ENCODE assay signal across 21 cellular contexts in genomic region chr12:69966839-69967238, GRCh38.
DNase-seq lines count a peak whose midpoint lies in the region; ATAC-seq, FAIRE-seq and TF ChIP-seq lines count a peak whose summit lies in the region.
"Had no signal": no experiment of that assay in that cellular context is flagged by ENCODE, and none has a peak within 500 bp of the region (broad histone marks: within the 10 kb centered on the region; RNA-seq: fewer than 3 reads in every experiment).

No MANE protein-coding gene starts in this region.

- TF ChIP-seq CTCF in MCF 10A (IDR thresholded peaks at IDR 0.05; ENCODE audit: unreplicated experiment): no peak
- no peak for TF ChIP-seq CTCF in heart right ventricle (IDR thresholded peaks at IDR 0.05)
- TF ChIP-seq CTCF in tibial artery (IDR thresholded peaks at IDR 0.05): no peak

- POLR2A ChIA-PET in MCF 10A (lab: Yijun Ruan, JAX): interaction anchor here (0.9 to 2.6 kb wide), 7 partner anchors 11 to 315 kb away, joined by 3 to 30 read pairs (median 7); partner anchors contain the start of gene CNOT2

- ATAC-seq in heart right ventricle (peak in 5 of 8 donors; percentile 24 to 75 (median 39)), GM18511 (IDR thresholded peaks at IDR 0.05; ENCODE audit: unreplicated experiment) (no peak), GM21423 (IDR thresholded peaks at IDR 0.05; ENCODE audit: unreplicated experiment) (no peak)
- ATAC-seq: activated CD8-positive, alpha-beta memory T cell treated with anti-CD3 and anti-CD28 coated beads, Interleukin-2, amount 10 ng/mL, durations not matched to agents 7 days and 5 days; CD8-positive, alpha-beta T cell; stimulated activated naive CD8-positive, alpha-beta T cell treated with anti-CD3 and anti-CD28 coated beads, Interleukin-15, Interleukin-2, amounts not matched to agents 100 U/mL and 50 U/mL, for 24 hours had no signal

- H3K27me3 ChIP-seq in heart right ventricle (no peaks in the 10 kb centered on the region), tibial artery (no peaks in the 10 kb centered on the region)
- H3K27me3 ChIP-seq: cardiac muscle cell, sigmoid colon had no signal

- no peaks in the 10 kb centered on the region for H3K27me3 Mint-ChIP-seq in MCF 10A (ENCODE audit: insufficient read depth, unreplicated experiment)
- H3K27me3 Mint-ChIP-seq: activated B cell treated with CpG ODN at 0.5 μM for 24 hours had no signal

- no peaks in the 10 kb centered on the region for H3K9me3 Mint-ChIP-seq in MCF 10A (ENCODE audit: unreplicated experiment)
- H3K9me3 Mint-ChIP-seq: activated B cell treated with CpG ODN at 0.5 μM for 24 hours; CD8-positive, alpha-beta T cell had no signal

- no peak for FAIRE-seq in GM12892 (lab: Jason Lieb, UNC)
- FAIRE-seq: endothelial cell of umbilical vein, GM18507 had no signal

- CTCF ChIA-PET in MCF 10A (lab: Yijun Ruan, JAX): interaction anchor here (1.5 kb wide), 1 partner anchor 10 kb away, joined by 4 read pairs; no protein-coding TSS in a partner anchor

- DNase-seq in DMS 273 (lab: John Stamatoyannopoulos, UW; ENCODE audit: unreplicated experiment) (peak; percentile 2), DMS 273 treated with DMSO at 0.1 percent for 48 hours (lab: John Stamatoyannopoulos, UW) (no peak), MCF 10A (ENCODE audit: unreplicated experiment) (peak; percentile 83), heart right ventricle (no peak), tibial artery (peak in 1 of 2 donors; percentile 25), GM12892 (ENCODE audit: insufficient read length) (no peak)
- DNase-seq: activated B cell treated with CpG ODN at 0.5 μM for 24 hours; activated CD8-positive, alpha-beta memory T cell treated with anti-CD3 and anti-CD28 coated beads, Interleukin-2, amount 10 ng/mL, durations not matched to agents 7 days and 5 days; activated naive CD4-positive, alpha-beta T cell treated with Interleukin-2 at 50 U/mL for 16 hours; CD8-positive, alpha-beta T cell; GF-D8; NCI-H1092; stimulated activated naive CD8-positive, alpha-beta T cell treated with anti-CD3 and anti-CD28 coated beads, Interleukin-15, Interleukin-2, amounts not matched to agents 100 U/mL and 50 U/mL, for 24 hours had no signal

- no peaks in the 10 kb centered on the region for H3K9me3 ChIP-seq in heart right ventricle
- H3K9me3 ChIP-seq in tibial artery: no peaks in the 10 kb centered on the region
- H3K9me3 ChIP-seq: sigmoid colon had no signal

- H3K4me3 Mint-ChIP-seq in MCF 10A (ENCODE audit: unreplicated experiment): peak overlapping the region; percentile 6
- H3K4me3 Mint-ChIP-seq: activated B cell treated with CpG ODN at 0.5 μM for 24 hours; activated CD8-positive, alpha-beta memory T cell treated with anti-CD3 and anti-CD28 coated beads, Interleukin-2, amount 10 ng/mL, durations not matched to agents 7 days and 5 days; CD8-positive, alpha-beta T cell; neural crest cell had no signal

- H3K27ac ChIP-seq in heart right ventricle (peak overlapping the region in 8 of 10 donors; percentile 2 to 70 (median 51)), tibial artery (peak overlapping the region; percentile 31 to 59)
- H3K27ac ChIP-seq: 22Rv1, cardiac muscle cell, sigmoid colon had no signal

- H3K27ac Mint-ChIP-seq in MCF 10A (ENCODE audit: low read depth, unreplicated experiment): peak overlapping the region; percentile 86
- H3K27ac Mint-ChIP-seq: activated B cell treated with CpG ODN at 0.5 μM for 24 hours; activated CD8-positive, alpha-beta memory T cell treated with anti-CD3 and anti-CD28 coated beads, Interleukin-2, amount 10 ng/mL, durations not matched to agents 7 days and 5 days; CD8-positive, alpha-beta T cell had no signal

- no TSS peak for BruUV-seq in MCF 10A (replicated peaks; lab: Mats Ljungman, UMichigan)

- H3K4me3 ChIP-seq in heart right ventricle (no peak overlapping the region), tibial artery (no peak overlapping the region)
- H3K4me3 ChIP-seq: cardiac muscle cell, sigmoid colon had no signal

- H3K36me3 ChIP-seq in heart right ventricle (no peaks in the 10 kb centered on the region), tibial artery (no peaks in the 10 kb centered on the region)
- H3K36me3 ChIP-seq: cardiac muscle cell, sigmoid colon had no signal

- WGBS in heart right ventricle, 2 donors: 35 to 67% methylated on average over 3 of the region's 3 CpGs

- H3K4me1 Mint-ChIP-seq in MCF 10A (ENCODE audit: insufficient read depth, unreplicated experiment): peaks cover 23% of the 10 kb centered on the region
- H3K4me1 Mint-ChIP-seq: activated B cell treated with CpG ODN at 0.5 μM for 24 hours; activated CD8-positive, alpha-beta memory T cell treated with anti-CD3 and anti-CD28 coated beads, Interleukin-2, amount 10 ng/mL, durations not matched to agents 7 days and 5 days; neural crest cell had no signal

- intact Hi-C loops in MCF 10A (cut with micrococcal nuclease) (loop anchor here (1.0 to 2.0 kb wide), 2 partner anchors 66 to 276 kb away; partner anchors contain the start of gene CNOT2), heart right ventricle (cut with DNase I) (no loop called here), tibial artery (cut with DNase I; ENCODE audit: low total_unique reads) (no loop called here)

- no peaks in the 10 kb centered on the region for H3K36me3 Mint-ChIP-seq in MCF 10A (ENCODE audit: insufficient read depth, unreplicated experiment)
- H3K36me3 Mint-ChIP-seq: activated CD8-positive, alpha-beta memory T cell treated with anti-CD3 and anti-CD28 coated beads, Interleukin-2, amount 10 ng/mL, durations not matched to agents 7 days and 5 days; CD8-positive, alpha-beta T cell had no signal

- TF ChIP-seq POLR2A in GM12892 (IDR thresholded peaks at IDR 0.05; ENCODE audit: low read depth, low read length): no peak

- H3K4me1 ChIP-seq in heart right ventricle (peaks cover 0 to 20% (median 9%) of the 10 kb centered on the region in 9 donors), tibial artery (peaks cover 0 to 33% (median 19%) of the 10 kb centered on the region in 4 donors)
- H3K4me1 ChIP-seq: sigmoid colon had no signal

Comparison
In these comparisons a context has a peak if more than half of its experiments do, and no peak if none do; other contexts are left out.
1. DNase-seq: peak in DMS 273 (single experiment) and MCF 10A (single experiment); none in DMS 273 treated with DMSO at 0.1 percent for 48 hours (single experiment), heart right ventricle (0 of 2) and GM12892 (single experiment).
2. ATAC-seq: peak in heart right ventricle (5 of 8); none in GM18511 (single experiment) and GM21423 (single experiment).